In the genomic region with DNA sequence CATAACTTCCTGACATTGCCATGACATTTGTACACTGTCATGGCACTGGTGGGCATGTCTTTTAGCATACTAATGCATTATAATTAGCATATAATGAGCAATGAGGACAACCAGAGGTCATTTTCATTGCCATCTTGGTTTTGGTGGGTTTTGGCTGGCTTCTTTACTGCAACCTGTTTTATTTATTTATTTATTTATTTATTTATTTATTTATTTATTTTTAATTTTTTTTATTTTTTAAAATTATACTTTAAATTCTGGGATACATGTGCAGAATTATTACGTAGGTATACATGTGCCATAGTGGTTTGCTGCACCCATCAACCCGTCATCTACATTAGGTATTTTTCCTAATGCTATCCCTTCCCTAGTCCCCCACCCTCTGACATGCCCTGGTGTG, we compare ENCODE assay signal across 1 cellular context.
TF ChIP-seq lines count a peak whose summit lies in the region.

No MANE protein-coding gene starts in this region.

TF ChIP-seq in HEK293, 187 proteins besides CTCF, POLR2A, EP300 and RAD21 (continued from another document):
- TF ChIP-seq, protein P1, sequence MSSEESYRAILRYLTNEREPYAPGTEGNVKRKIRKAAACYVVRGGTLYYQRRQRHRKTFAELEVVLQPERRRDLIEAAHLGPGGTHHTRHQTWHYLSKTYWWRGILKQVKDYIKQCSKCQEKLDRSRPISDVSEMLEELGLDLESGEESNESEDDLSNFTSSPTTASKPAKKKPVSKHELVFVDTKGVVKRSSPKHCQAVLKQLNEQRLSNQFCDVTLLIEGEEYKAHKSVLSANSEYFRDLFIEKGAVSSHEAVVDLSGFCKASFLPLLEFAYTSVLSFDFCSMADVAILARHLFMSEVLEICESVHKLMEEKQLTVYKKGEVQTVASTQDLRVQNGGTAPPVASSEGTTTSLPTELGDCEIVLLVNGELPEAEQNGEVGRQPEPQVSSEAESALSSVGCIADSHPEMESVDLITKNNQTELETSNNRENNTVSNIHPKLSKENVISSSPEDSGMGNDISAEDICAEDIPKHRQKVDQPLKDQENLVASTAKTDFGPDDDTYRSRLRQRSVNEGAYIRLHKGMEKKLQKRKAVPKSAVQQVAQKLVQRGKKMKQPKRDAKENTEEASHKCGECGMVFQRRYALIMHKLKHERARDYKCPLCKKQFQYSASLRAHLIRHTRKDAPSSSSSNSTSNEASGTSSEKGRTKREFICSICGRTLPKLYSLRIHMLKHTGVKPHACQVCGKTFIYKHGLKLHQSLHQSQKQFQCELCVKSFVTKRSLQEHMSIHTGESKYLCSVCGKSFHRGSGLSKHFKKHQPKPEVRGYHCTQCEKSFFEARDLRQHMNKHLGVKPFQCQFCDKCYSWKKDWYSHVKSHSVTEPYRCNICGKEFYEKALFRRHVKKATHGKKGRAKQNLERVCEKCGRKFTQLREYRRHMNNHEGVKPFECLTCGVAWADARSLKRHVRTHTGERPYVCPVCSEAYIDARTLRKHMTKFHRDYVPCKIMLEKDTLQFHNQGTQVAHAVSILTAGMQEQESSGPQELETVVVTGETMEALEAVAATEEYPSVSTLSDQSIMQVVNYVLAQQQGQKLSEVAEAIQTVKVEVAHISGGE (tag by site-specific recombination; conservative IDR thresholded peaks at IDR 0.05; ENCODE audit: low read depth), result peak; percentile 73
